ENCODE assay signal across 24 cellular contexts in the genomic region with DNA sequence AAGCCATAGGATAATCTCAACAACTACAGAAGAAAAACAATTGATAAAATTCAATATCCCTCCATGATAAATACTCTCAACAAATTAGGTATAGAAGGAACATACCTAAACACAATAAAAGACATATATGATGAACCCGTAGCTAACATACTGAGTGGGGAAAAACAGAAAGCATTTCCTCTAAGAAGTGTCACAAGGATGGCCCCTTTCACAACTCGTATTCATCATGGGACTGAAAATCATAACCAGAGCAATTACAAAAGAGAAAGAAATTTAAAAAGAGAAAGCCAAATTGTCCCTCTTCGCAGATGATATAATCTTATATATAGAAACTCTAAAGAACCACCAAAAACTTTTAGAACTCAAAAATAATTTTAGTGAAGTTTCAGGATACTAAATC.
DNase-seq lines count a peak whose midpoint lies in the region; ATAC-seq and FAIRE-seq lines count a peak whose summit lies in the region.
"Had no signal": no experiment of that assay in that cellular context is flagged by ENCODE, and none has a peak within 500 bp of the region (broad histone marks: within the 10 kb centered on the region; RNA-seq: fewer than 3 reads in every experiment).

No MANE protein-coding gene starts in this region.

- ATAC-seq in GM21576 (IDR thresholded peaks at IDR 0.05; ENCODE audit: unreplicated experiment) = peak; percentile 70
- peak; percentile 55 for ATAC-seq in HG02852 (IDR thresholded peaks at IDR 0.05; ENCODE audit: unreplicated experiment)
- ATAC-seq in HG03432 (IDR thresholded peaks at IDR 0.05; ENCODE audit: unreplicated experiment) = peak; percentile 69

- DNase-seq in activated effector memory CD4-positive, alpha-beta T cell treated with Interleukin-2 at 50 U/mL for 16 hours = no peak
- DNase-seq in NOMO-1 treated with DMSO at 0.1 percent for 48 hours (lab: John Stamatoyannopoulos, UW; ENCODE audit: unreplicated experiment) = no peak
- no peak for DNase-seq in GM19239 (ENCODE audit: insufficient read length, low spot score)
- DNase-seq in activated naive CD4-positive, alpha-beta T cell treated with anti-CD3 and anti-CD28 coated beads, Interleukin-2, amount 10 ng/mL, durations not matched to agents 7 days and 5 days = no peak
- DNase-seq: 8988T; ACHN; BE2C; C1 segment of cervical spinal cord; CD4-positive, alpha-beta memory T cell; CD4-positive, CD25-positive, alpha-beta regulatory T cell; CD8-positive, alpha-beta memory T cell; COR-L47; DMS 273 treated with DMSO at 0.1 percent for 48 hours; DMS153; DMS79 treated with DMSO at 0.1 percent for 48 hours; GF-D8 had no signal

- H3K4me3 Mint-ChIP-seq in activated naive CD4-positive, alpha-beta T cell treated with anti-CD3 and anti-CD28 coated beads, Interleukin-2, amount 10 ng/mL, durations not matched to agents 7 days and 5 days = no peak overlapping the region
- H3K4me3 Mint-ChIP-seq: CD14-positive monocyte; CD4-positive, alpha-beta memory T cell; CD4-positive, CD25-positive, alpha-beta regulatory T cell; CD8-positive, alpha-beta memory T cell had no signal

- FAIRE-seq in GM19239 (lab: Jason Lieb, UNC) = no peak
- FAIRE-seq: A204.1, G401.6, GM12892, GM18507 had no signal

- no peaks in the 10 kb centered on the region for H3K9me3 Mint-ChIP-seq in activated naive CD4-positive, alpha-beta T cell treated with anti-CD3 and anti-CD28 coated beads, Interleukin-2, amount 10 ng/mL, durations not matched to agents 7 days and 5 days

- H3K27me3 Mint-ChIP-seq in activated naive CD4-positive, alpha-beta T cell treated with anti-CD3 and anti-CD28 coated beads, Interleukin-2, amount 10 ng/mL, durations not matched to agents 7 days and 5 days = no peaks in the 10 kb centered on the region
- H3K27me3 Mint-ChIP-seq: CD4-positive, CD25-positive, alpha-beta regulatory T cell had no signal

- CTCF ChIA-PET in activated naive CD4-positive, alpha-beta T cell treated with anti-CD3 and anti-CD28 coated beads, Interleukin-2, amount 10 ng/mL, durations not matched to agents 7 days and 5 days (lab: Charles Lee) = no interaction called here

- H3K36me3 Mint-ChIP-seq in activated naive CD4-positive, alpha-beta T cell treated with anti-CD3 and anti-CD28 coated beads, Interleukin-2, amount 10 ng/mL, durations not matched to agents 7 days and 5 days = no peaks in the 10 kb centered on the region
- H3K36me3 Mint-ChIP-seq: CD14-positive monocyte; CD4-positive, alpha-beta memory T cell; CD4-positive, CD25-positive, alpha-beta regulatory T cell; CD8-positive, alpha-beta memory T cell had no signal

- no peaks in the 10 kb centered on the region for H3K4me1 Mint-ChIP-seq in activated naive CD4-positive, alpha-beta T cell treated with anti-CD3 and anti-CD28 coated beads, Interleukin-2, amount 10 ng/mL, durations not matched to agents 7 days and 5 days
- H3K4me1 Mint-ChIP-seq: CD14-positive monocyte; CD4-positive, alpha-beta memory T cell; CD4-positive, CD25-positive, alpha-beta regulatory T cell; CD8-positive, alpha-beta memory T cell had no signal

- H3K27ac Mint-ChIP-seq in activated naive CD4-positive, alpha-beta T cell treated with anti-CD3 and anti-CD28 coated beads, Interleukin-2, amount 10 ng/mL, durations not matched to agents 7 days and 5 days = no peak overlapping the region
- H3K27ac Mint-ChIP-seq: CD14-positive monocyte; CD4-positive, alpha-beta memory T cell; CD4-positive, CD25-positive, alpha-beta regulatory T cell; CD8-positive, alpha-beta memory T cell had no signal
